In genomic region chrX:18294893-18295292, GRCh38 we compare ENCODE assay signal across 18 cellular contexts. TPM values are rescaled to one million over a fixed set of nuclear protein-coding genes. Genes with fewer than 3 reads are reported as not detected.
DNase-seq lines count a peak whose midpoint lies in the region; ATAC-seq, FAIRE-seq and TF ChIP-seq lines count a peak whose summit lies in the region.
"Had no signal": no experiment of that assay in that cellular context is flagged by ENCODE, and none has a peak within 500 bp of the region (broad histone marks: within the 10 kb centered on the region; RNA-seq: fewer than 3 reads in every experiment).

No MANE protein-coding gene starts in this region.

- FAIRE-seq in K562 (lab: Jason Lieb, UNC) = no peak
- FAIRE-seq in small intestine (lab: Jason Lieb, UNC) = no peak
- FAIRE-seq: GM12878, GM18507 had no signal

- in situ Hi-C loops in K562 (cut with MboI) = no loop called here

- peak; percentile 42 for ATAC-seq in K562
- no peak for ATAC-seq in HG03108 (IDR thresholded peaks at IDR 0.05; ENCODE audit: unreplicated experiment)
- ATAC-seq: GM12878 had no signal

- WGBS in K562 (ENCODE audit: insufficient coverage, low coverage, missing lambda C conversion rate) = 50% methylated on average over 2 of the region's 3 CpGs
- WGBS in small intestine, 3 donors = 82 to 93% (median 92%) methylated on average over 2 to 3 of the region's 3 CpGs

- 0 out of 6 replicates have a peak, but pooled peaks of 1 of the 3 experiments have one; percentile 7 for TF ChIP-seq CTCF in K562 (IDR thresholded peaks at IDR 0.05 in 2 of 3, conservative IDR thresholded peaks at IDR 0.05 in 1 of 3; ENCODE audit: insufficient read depth in 2 of 3, low read depth in 1 of 3, low read length in 3 of 3)

- no peak overlapping the region for H2AFZ ChIP-seq in K562 (ENCODE audit: low read depth, low read length)
- H2AFZ ChIP-seq: GM23248 had no signal

- H3K4me1 ChIP-seq in K562 (replicated peaks in 1 of 2; ENCODE audit: control insufficient read depth in 2 of 2, insufficient read depth in 2 of 2, low read length in 2 of 2) (no peaks in the 10 kb centered on the region), small intestine (ENCODE audit: control insufficient read depth in 2 of 2, insufficient read depth in 1 of 2, low read depth in 1 of 2, low read length in 1 of 2) (no peaks in the 10 kb centered on the region)
- H3K4me1 ChIP-seq: BLaER1, Caco-2 had no signal

- intact Hi-C loops in K562 (cut with micrococcal nuclease) = no loop called here

- no peaks in the 10 kb centered on the region for H3K9me3 ChIP-seq in K562 (replicated peaks; ENCODE audit: control insufficient read depth, insufficient read depth, low read depth, low read length)
- no peaks in the 10 kb centered on the region for H3K9me3 ChIP-seq in small intestine (ENCODE audit: control insufficient read depth, low read depth)
- H3K9me3 ChIP-seq: Caco-2 had no signal

- H3K79me2 ChIP-seq in K562 (ENCODE audit: control insufficient read depth, insufficient read depth, low read length) = peaks cover 4% of the 10 kb centered on the region; the same call in 1 of the 3 replicates

- H3K36me3 ChIP-seq in K562 (ENCODE audit: control insufficient read depth, insufficient read depth, low read length) (no peaks in the 10 kb centered on the region), small intestine (ENCODE audit: control insufficient read depth in 2 of 2, insufficient read depth in 2 of 2, low read length in 2 of 2) (no peaks in the 10 kb centered on the region)

- H3K4me3 ChIP-seq in K562 (no peak overlapping the region), small intestine (ENCODE audit: low read depth in 1 of 2, low read length in 2 of 2) (no peak overlapping the region)
- H3K4me3 ChIP-seq: BLaER1, GM12878, GM23248 had no signal

- no peaks in the 10 kb centered on the region for H4K20me1 ChIP-seq in K562 (replicated peaks; ENCODE audit: control insufficient read depth, insufficient read depth, low read length)

- no peak for TF ChIP-seq POLR2A in K562 (conservative IDR thresholded peaks at IDR 0.05)

- H3K27ac ChIP-seq in K562 (ENCODE audit: extremely low read depth, low read depth, low read length) (no peak overlapping the region), small intestine (ENCODE audit: low read depth in 1 of 2, low read length in 1 of 2) (no peak overlapping the region)
- H3K27ac ChIP-seq: 22Rv1, BLaER1, GM23248 had no signal

- BruUV-seq in K562 (replicated peaks; lab: Mats Ljungman, UMichigan) = no TSS peak

- no peaks in the 10 kb centered on the region for H3K9me1 ChIP-seq in K562 (ENCODE audit: control insufficient read depth, insufficient read depth, low read length)

- CTCF ChIA-PET in K562 (lab: Yijun Ruan, JAX; ENCODE audit: low intra/inter-chr PET ratio) = no interaction called here

- H3K9ac ChIP-seq in K562 (ENCODE audit: insufficient read depth in 1 of 2, low read depth in 2 of 2, low read length in 2 of 2) = no peak overlapping the region
- H3K9ac ChIP-seq: BLaER1, GM23248 had no signal

- TF ChIP-seq EP300 in K562 (IDR thresholded peaks at IDR 0.05; ENCODE audit: low read length) = no peak

- no peak overlapping the region for H3K4me2 ChIP-seq in K562 (ENCODE audit: insufficient read depth, low read length)
- H3K4me2 ChIP-seq: BLaER1 had no signal

- POLR2A ChIA-PET in K562 (lab: Yijun Ruan, JAX) = no interaction called here

- DNase-seq in DMS 273 (lab: John Stamatoyannopoulos, UW; ENCODE audit: unreplicated experiment) = peak; percentile 13
- DNase-seq in DMS 273 treated with DMSO at 0.1 percent for 48 hours (lab: John Stamatoyannopoulos, UW) = no peak
- no peak for DNase-seq in K562 (ENCODE audit: extremely low read depth in 1 of 4, low spot score in 3 of 4)
- DNase-seq in iPS-NIHi7 (ENCODE audit: extremely low spot score) = peak; percentile 27
- no peak for DNase-seq in small intestine
- DNase-seq in NCI-H1092 (lab: John Stamatoyannopoulos, UW) = no peak
- no peak for DNase-seq in AG08395 (ENCODE audit: low spot score)
- DNase-seq: AML-193; Caco-2; CD8-positive, alpha-beta memory T cell; GM23248; HCEC 1CT; HFFc6 had no signal

- H3K27me3 ChIP-seq in K562 (ENCODE audit: control insufficient read depth in 2 of 2, insufficient read depth in 2 of 2, low read length in 2 of 2) = no peaks in the 10 kb centered on the region
- H3K27me3 ChIP-seq in small intestine (ENCODE audit: control insufficient read depth in 2 of 2, insufficient read depth in 2 of 2, low read length in 2 of 2) = no peaks in the 10 kb centered on the region

- TF ChIP-seq RAD21 in K562 (CRISPR knock-in tag; conservative IDR thresholded peaks at IDR 0.05 in 1 of 2, IDR thresholded peaks at IDR 0.05 in 1 of 2) = no peak

TF ChIP-seq in K562, 482 proteins besides CTCF, POLR2A, EP300 and RAD21:
- TF ChIP-seq ZBTB33 (CRISPR knock-in tag; IDR thresholded peaks at IDR 0.05) (peak; percentile 93), RFX1 (IDR thresholded peaks at IDR 0.05) (no peak), ZSCAN29 (IDR thresholded peaks at IDR 0.05) (no peak), ZNF830 (CRISPR knock-in tag; IDR thresholded peaks at IDR 0.05) (no peak), ZNF3 (CRISPR knock-in tag; IDR thresholded peaks at IDR 0.05) (no peak), CBFA2T2 (conservative IDR thresholded peaks at IDR 0.05) (no peak)

RNA-seq across cellular contexts. Expression of gene SCML2, which starts 59.6 kb away (rescaled TPM):
- 11.1 and 23.8 TPM in 2 replicates for total RNA-seq in K562 (2011; cell fraction: chromatin; rRNA removed; ENCODE audit: low replicate concordance)
- total RNA-seq in K562 (2011; cell fraction: nucleolus; rRNA removed) = 5.7 and 8.0 TPM in 2 replicates
- 13.8 and 19.6 TPM in 2 replicates for total RNA-seq in K562 (2011; cell fraction: nucleoplasm; rRNA removed)
- total RNA-seq in K562 (2014; rRNA removed) = 15.1 and 16.5 TPM in 2 replicates
- 25.6 and 27.5 TPM in 2 replicates for total RNA-seq in K562 (2014; rRNA removed; fragmentation: Illumina TruSeq; extraction: Trizol)
- total RNA-seq in K562 (2015; rRNA removed; fragmentation: Illumina TruSeq; extraction: Trizol) = 19.0 and 22.9 TPM in 2 replicates
- 19.0 and 19.6 TPM in 2 replicates for total RNA-seq in K562 (2021)
- 26.6 and 29.4 TPM in 2 replicates for polyA plus RNA-seq in K562 (2011; rRNA removed)
- 10.6 and 25.1 TPM in 2 replicates for polyA plus RNA-seq in K562 (2011; cell fraction: cytosol; rRNA removed)
- 12.8 and 17.0 TPM in 2 replicates for polyA plus RNA-seq in K562 (2011; cell fraction: nucleus; rRNA removed)
- polyA plus RNA-seq in K562 (2012) = 12.9 and 20.1 TPM in 2 replicates
- polyA plus RNA-seq in K562 (2014; fragmentation: Illumina TruSeq; extraction: Trizol) = 27.4 and 30.8 TPM in 2 replicates
- 10 to 100 TPM; 18.2 to 30.4 TPM for polyA plus RNA-seq in K562 (2014; fragmentation: Nextera tagmentation; extraction: Ambion mirVana)
- polyA plus RNA-seq in K562 (2014; rRNA removed) = 20.7 and 25.8 TPM in 2 replicates
- polyA minus RNA-seq in K562 (2011; rRNA and poly(A)+ RNA removed) = 17.7 and 21.0 TPM in 2 replicates
- polyA minus RNA-seq in K562 (2011; cell fraction: cytosol; rRNA and poly(A)+ RNA removed) = 10.5 and 13.2 TPM in 2 replicates
- polyA minus RNA-seq in K562 (2011; cell fraction: nucleus; rRNA and poly(A)+ RNA removed) = 4.7 and 13.0 TPM in 2 replicates
- polyA plus RNA-seq in small intestine = 1 to 10 TPM in 2 of 3 donors, under 1 TPM in 1; 0.54 to 1.8 (median 1.6) TPM

Comparison
In these comparisons a context has a peak if more than half of its experiments do, and no peak if none do; other contexts are left out.
1. DNase-seq: peak in DMS 273 (single experiment) and iPS-NIHi7 (single experiment); none in DMS 273 treated with DMSO at 0.1 percent for 48 hours (single experiment), K562 (0 of 4), small intestine (single experiment), NCI-H1092 (single experiment) and AG08395 (single experiment).
2. RNA of gene SCML2, which starts 59.6 kb away (polyA plus RNA-seq): 10.6 to 30.8 TPM in K562; 0.54 to 1.8 TPM in small intestine; every median in the first group is over 4 times any median in the second.